ENCODE assay signal across 1 cellular context in genomic region chr3:11643212-11644087, GRCh38.
TF ChIP-seq lines count a peak whose summit lies in the region.

A gene with protein sequence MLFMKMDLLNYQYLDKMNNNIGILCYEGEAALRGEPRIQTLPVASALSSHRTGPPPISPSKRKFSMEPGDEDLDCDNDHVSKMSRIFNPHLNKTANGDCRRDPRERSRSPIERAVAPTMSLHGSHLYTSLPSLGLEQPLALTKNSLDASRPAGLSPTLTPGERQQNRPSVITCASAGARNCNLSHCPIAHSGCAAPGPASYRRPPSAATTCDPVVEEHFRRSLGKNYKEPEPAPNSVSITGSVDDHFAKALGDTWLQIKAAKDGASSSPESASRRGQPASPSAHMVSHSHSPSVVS (minus strand): TSS chr3:11643915. CDS start chr3:11643518, 397 bp downstream.

TF ChIP-seq in HepG2, 621 proteins besides CTCF, POLR2A, EP300 and RAD21 (continued from another document and continues in another):
- no peak for TF ChIP-seq CSRNP2 (CRISPR knock-in tag; conservative IDR thresholded peaks at IDR 0.05; ENCODE audit: low read depth)
- no peak; the same call in 1 of the 2 replicates for TF ChIP-seq GFI1 (CRISPR knock-in tag; IDR thresholded peaks at IDR 0.05; ENCODE audit: borderline replicate concordance)
- no peak for TF ChIP-seq ZNF674 (CRISPR knock-in tag; IDR thresholded peaks at IDR 0.05; ENCODE audit: low read depth)
- peak; percentile 76; the same call in 1 of the 2 replicates for TF ChIP-seq ZNF280D (CRISPR knock-in tag; IDR thresholded peaks at IDR 0.05)
- TF ChIP-seq ZNF142 (CRISPR knock-in tag; IDR thresholded peaks at IDR 0.05): peak; percentile 45; the same call in 1 of the 2 replicates
- TF ChIP-seq, protein P1, sequence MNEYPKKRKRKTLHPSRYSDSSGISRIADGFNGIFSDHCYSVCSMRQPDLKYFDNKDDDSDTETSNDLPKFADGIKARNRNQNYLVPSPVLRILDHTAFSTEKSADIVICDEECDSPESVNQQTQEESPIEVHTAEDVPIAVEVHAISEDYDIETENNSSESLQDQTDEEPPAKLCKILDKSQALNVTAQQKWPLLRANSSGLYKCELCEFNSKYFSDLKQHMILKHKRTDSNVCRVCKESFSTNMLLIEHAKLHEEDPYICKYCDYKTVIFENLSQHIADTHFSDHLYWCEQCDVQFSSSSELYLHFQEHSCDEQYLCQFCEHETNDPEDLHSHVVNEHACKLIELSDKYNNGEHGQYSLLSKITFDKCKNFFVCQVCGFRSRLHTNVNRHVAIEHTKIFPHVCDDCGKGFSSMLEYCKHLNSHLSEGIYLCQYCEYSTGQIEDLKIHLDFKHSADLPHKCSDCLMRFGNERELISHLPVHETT (CRISPR knock-in tag; conservative IDR thresholded peaks at IDR 0.05): no peak
- peak; percentile 79; the same call in 1 of the 2 replicates for TF ChIP-seq HBP1 (CRISPR knock-in tag; IDR thresholded peaks at IDR 0.05; ENCODE audit: low read depth)
- TF ChIP-seq NCOA5 (CRISPR knock-in tag; IDR thresholded peaks at IDR 0.05): no peak
- TF ChIP-seq ZBTB20 (CRISPR knock-in tag; IDR thresholded peaks at IDR 0.05; ENCODE audit: borderline replicate concordance, low read depth): no peak
- TF ChIP-seq SPEN (CRISPR knock-in tag; IDR thresholded peaks at IDR 0.05; ENCODE audit: low read depth): peak; percentile 60; the same call in 1 of the 2 replicates
- no peak for TF ChIP-seq MAFF (IDR thresholded peaks at IDR 0.05; ENCODE audit: low read depth, low read length)
- no peak for TF ChIP-seq RARG (CRISPR knock-in tag; IDR thresholded peaks at IDR 0.05; ENCODE audit: low read depth)
- TF ChIP-seq ZNF337 (CRISPR knock-in tag; IDR thresholded peaks at IDR 0.05; ENCODE audit: borderline replicate concordance, low read depth): no peak
- TF ChIP-seq SNAPC2 (CRISPR knock-in tag; IDR thresholded peaks at IDR 0.05): no peak
- no peak; the same call in 1 of the 2 replicates for TF ChIP-seq FOXA3 (CRISPR knock-in tag; IDR thresholded peaks at IDR 0.05)
- TF ChIP-seq, protein P2, sequence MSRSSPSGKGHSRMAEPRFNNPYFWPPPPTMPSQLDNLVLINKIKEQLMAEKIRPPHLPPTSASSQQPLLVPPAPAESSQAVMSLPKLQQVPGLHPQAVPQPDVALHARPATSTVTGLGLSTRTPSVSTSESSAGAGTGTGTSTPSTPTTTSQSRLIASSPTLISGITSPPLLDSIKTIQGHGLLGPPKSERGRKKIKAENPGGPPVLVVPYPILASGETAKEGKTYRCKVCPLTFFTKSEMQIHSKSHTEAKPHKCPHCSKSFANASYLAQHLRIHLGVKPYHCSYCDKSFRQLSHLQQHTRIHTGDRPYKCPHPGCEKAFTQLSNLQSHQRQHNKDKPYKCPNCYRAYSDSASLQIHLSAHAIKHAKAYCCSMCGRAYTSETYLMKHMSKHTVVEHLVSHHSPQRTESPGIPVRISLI (CRISPR knock-in tag; IDR thresholded peaks at IDR 0.05; ENCODE audit: borderline replicate concordance): peak; percentile 73; the same call in 1 of the 2 replicates
- peak; percentile 72 for TF ChIP-seq RBFOX2 (IDR thresholded peaks at IDR 0.05; ENCODE audit: low read depth, low read length)
- TF ChIP-seq CREBL2 (CRISPR knock-in tag; IDR thresholded peaks at IDR 0.05; ENCODE audit: borderline replicate concordance): no peak
- TF ChIP-seq CENPT (CRISPR knock-in tag; IDR thresholded peaks at IDR 0.05; ENCODE audit: low read depth): no peak
- no peak; the same call in 1 of the 2 replicates for TF ChIP-seq ZNF614 (CRISPR knock-in tag; IDR thresholded peaks at IDR 0.05; ENCODE audit: borderline replicate concordance)
- TF ChIP-seq ZNF136 (CRISPR knock-in tag; IDR thresholded peaks at IDR 0.05; ENCODE audit: low read depth): no peak
- TF ChIP-seq, protein P3, sequence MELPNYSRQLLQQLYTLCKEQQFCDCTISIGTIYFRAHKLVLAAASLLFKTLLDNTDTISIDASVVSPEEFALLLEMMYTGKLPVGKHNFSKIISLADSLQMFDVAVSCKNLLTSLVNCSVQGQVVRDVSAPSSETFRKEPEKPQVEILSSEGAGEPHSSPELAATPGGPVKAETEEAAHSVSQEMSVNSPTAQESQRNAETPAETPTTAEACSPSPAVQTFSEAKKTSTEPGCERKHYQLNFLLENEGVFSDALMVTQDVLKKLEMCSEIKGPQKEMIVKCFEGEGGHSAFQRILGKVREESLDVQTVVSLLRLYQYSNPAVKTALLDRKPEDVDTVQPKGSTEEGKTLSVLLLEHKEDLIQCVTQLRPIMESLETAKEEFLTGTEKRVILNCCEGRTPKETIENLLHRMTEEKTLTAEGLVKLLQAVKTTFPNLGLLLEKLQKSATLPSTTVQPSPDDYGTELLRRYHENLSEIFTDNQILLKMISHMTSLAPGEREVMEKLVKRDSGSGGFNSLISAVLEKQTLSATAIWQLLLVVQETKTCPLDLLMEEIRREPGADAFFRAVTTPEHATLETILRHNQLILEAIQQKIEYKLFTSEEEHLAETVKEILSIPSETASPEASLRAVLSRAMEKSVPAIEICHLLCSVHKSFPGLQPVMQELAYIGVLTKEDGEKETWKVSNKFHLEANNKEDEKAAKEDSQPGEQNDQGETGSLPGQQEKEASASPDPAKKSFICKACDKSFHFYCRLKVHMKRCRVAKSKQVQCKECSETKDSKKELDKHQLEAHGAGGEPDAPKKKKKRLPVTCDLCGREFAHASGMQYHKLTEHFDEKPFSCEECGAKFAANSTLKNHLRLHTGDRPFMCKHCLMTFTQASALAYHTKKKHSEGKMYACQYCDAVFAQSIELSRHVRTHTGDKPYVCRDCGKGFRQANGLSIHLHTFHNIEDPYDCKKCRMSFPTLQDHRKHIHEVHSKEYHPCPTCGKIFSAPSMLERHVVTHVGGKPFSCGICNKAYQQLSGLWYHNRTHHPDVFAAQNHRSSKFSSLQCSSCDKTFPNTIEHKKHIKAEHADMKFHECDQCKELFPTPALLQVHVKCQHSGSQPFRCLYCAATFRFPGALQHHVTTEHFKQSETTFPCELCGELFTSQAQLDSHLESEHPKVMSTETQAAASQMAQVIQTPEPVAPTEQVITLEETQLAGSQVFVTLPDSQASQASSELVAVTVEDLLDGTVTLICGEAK (IDR thresholded peaks at IDR 0.05): no peak
- TF ChIP-seq, protein P3 (CRISPR knock-in tag; IDR thresholded peaks at IDR 0.05): no peak
- 0 out of 2 replicates have a peak, but pooled peaks have one; percentile 40 for TF ChIP-seq ZNF230 (CRISPR knock-in tag; IDR thresholded peaks at IDR 0.05)
- no peak for TF ChIP-seq ZFAT (CRISPR knock-in tag; conservative IDR thresholded peaks at IDR 0.05)
- peak; percentile 64 for TF ChIP-seq ZFX (CRISPR knock-in tag; IDR thresholded peaks at IDR 0.05; ENCODE audit: low read depth)
- TF ChIP-seq SP4 (CRISPR knock-in tag; IDR thresholded peaks at IDR 0.05): no peak
- no peak for TF ChIP-seq ZEB1 (IDR thresholded peaks at IDR 0.05; ENCODE audit: insufficient replicate concordance, low read depth)
